In the genomic region with DNA sequence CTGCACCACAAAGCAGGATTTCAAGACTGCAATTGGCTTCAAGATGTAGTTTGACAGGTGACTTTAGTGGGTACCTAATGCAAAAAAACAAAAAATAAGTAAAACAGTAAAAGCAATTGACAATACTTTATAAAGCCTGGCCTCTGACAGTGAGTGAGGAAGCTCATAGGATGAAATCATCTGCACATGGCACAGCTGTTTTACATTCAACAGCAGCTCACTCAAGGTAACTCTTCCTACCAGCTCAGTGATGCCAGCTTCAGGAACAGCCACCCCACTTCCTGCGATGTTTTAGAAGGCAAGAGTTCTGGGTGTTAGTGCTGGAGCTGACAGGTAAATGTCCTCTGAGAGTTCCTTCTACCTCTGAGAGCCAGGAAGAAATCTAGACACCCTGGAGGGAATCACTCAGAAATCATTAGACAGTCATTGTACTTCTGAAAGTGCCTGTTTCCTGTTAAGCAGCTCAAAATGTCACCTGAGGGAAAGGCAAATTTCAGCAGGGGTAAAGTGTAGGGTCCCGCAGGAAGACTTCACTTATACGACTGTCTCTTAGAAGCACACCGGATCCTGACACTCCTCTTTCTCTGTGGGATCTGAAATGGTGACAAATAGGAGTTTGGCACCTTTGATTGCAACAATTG, we compare ENCODE assay signal across 10 cellular contexts.
A peak's percentile ranks its signal among the peaks of the same experiment; 100 is the strongest.
DNase-seq lines count a peak whose midpoint lies in the region; ATAC-seq and TF ChIP-seq lines count a peak whose summit lies in the region.
"Had no signal": no experiment of that assay in that cellular context is flagged by ENCODE, and none has a peak within 500 bp of the region (broad histone marks: within the 10 kb centered on the region; RNA-seq: fewer than 3 reads in every experiment).

No MANE protein-coding gene starts in this region.

- peaks cover 2% of the 10 kb centered on the region for H3K9me3 Mint-ChIP-seq in activated T-cell treated with anti-CD3 and anti-CD28 coated beads, Interleukin-2, amount 50 U/mL, for 24 hours

- H3K9me3 ChIP-seq in neutrophil = no peaks in the 10 kb centered on the region
- H3K9me3 ChIP-seq: vagina had no signal

- no peaks in the 10 kb centered on the region for H3K4me1 ChIP-seq in neutrophil (ENCODE audit: control insufficient read depth in 1 of 2, insufficient read depth in 1 of 2, low read depth in 1 of 2, low read length in 1 of 2)

- no peak overlapping the region for H3K4me3 Mint-ChIP-seq in activated T-cell treated with anti-CD3 and anti-CD28 coated beads, Interleukin-2, amount 50 U/mL, for 24 hours

- no peak overlapping the region for H3K4me3 ChIP-seq in neutrophil (ENCODE audit: low read depth in 1 of 2, low read length in 1 of 2)
- H3K4me3 ChIP-seq: vagina had no signal

- no peaks in the 10 kb centered on the region for H3K27me3 Mint-ChIP-seq in activated T-cell treated with anti-CD3 and anti-CD28 coated beads, Interleukin-2, amount 50 U/mL, for 24 hours

- peaks cover 61% of the 10 kb centered on the region for H3K4me1 Mint-ChIP-seq in activated T-cell treated with anti-CD3 and anti-CD28 coated beads, Interleukin-2, amount 50 U/mL, for 24 hours (ENCODE audit: low read depth)

- no peak for TF ChIP-seq CTCF in neutrophil (IDR thresholded peaks at IDR 0.05)

- ATAC-seq in GM21786 (IDR thresholded peaks at IDR 0.05; ENCODE audit: unreplicated experiment) = peak; percentile 91
- peak; percentile 92 for ATAC-seq in HG03354 (IDR thresholded peaks at IDR 0.05; ENCODE audit: poor library complexity, severe bottlenecking, unreplicated experiment)

- no peak for DNase-seq in activated T-cell treated with anti-CD3 and anti-CD28 coated beads, Interleukin-2, amount 50 U/mL, for 24 hours
- DNase-seq in activated T-cell treated with anti-CD3 and anti-CD28 coated beads, Interleukin-2, amount 50 U/mL, for 48 hours = no peak
- DNase-seq in activated gamma-delta T cell treated with Interleukin-2 at 50 U/mL for 16 hours (no peak), NCI-H748 treated with DMSO at 0.1 percent for 48 hours (lab: John Stamatoyannopoulos, UW) (no peak)
- no peak for DNase-seq in NK-92 treated with Interleukin-12 subunit alpha and Interleukin-12 subunit beta, amount 100 ng/mL, for 24 hours (lab: John Stamatoyannopoulos, UW)
- DNase-seq: activated CD4-positive, CD25-positive, alpha-beta regulatory T cell had no signal

- no peaks in the 10 kb centered on the region for H3K36me3 ChIP-seq in neutrophil
- H3K36me3 ChIP-seq: vagina had no signal

- H3K36me3 Mint-ChIP-seq in activated T-cell treated with anti-CD3 and anti-CD28 coated beads, Interleukin-2, amount 50 U/mL, for 24 hours (ENCODE audit: low read depth) = peaks cover 72% of the 10 kb centered on the region

- peak overlapping the region; percentile 15 for H3K27ac ChIP-seq in neutrophil
- H3K27ac ChIP-seq: vagina had no signal

- peak overlapping the region; percentile 80 for H3K27ac Mint-ChIP-seq in activated T-cell treated with anti-CD3 and anti-CD28 coated beads, Interleukin-2, amount 50 U/mL, for 24 hours

- no peaks in the 10 kb centered on the region for H3K27me3 ChIP-seq in neutrophil
- H3K27me3 ChIP-seq: vagina had no signal
